Comparison of ENCODE assay signal across 8 cellular contexts in genomic region chr16:14833873-14834248, GRCh38. TPM values are rescaled to one million over a fixed set of nuclear protein-coding genes. Genes with fewer than 3 reads are reported as not detected.
DNase-seq lines count a peak whose midpoint lies in the region; ATAC-seq, FAIRE-seq and TF ChIP-seq lines count a peak whose summit lies in the region.
"Not testable (repeated sequence)": the region's sequence is repeated elsewhere in the genome, so short reads cannot be mapped to it uniquely, and the experiment has no call there.

No MANE protein-coding gene starts in this region.

- not testable (repeated sequence) for DNase-seq in activated B cell treated with CpG ODN at 0.5 μM for 24 hours; endothelial cell of umbilical vein (ENCODE audit: low read depth, low spot score); lower lobe of right lung; suprapubic skin (ENCODE audit: low spot score in 2 of 2)

- H3K36me3 Mint-ChIP-seq in activated B cell treated with CpG ODN at 0.5 μM for 24 hours (ENCODE audit: low read depth): not testable (repeated sequence)

- intact Hi-C loops in activated B cell treated with CpG ODN at 0.5 μM for 24 hours (cut with micrococcal nuclease); endothelial cell of umbilical vein (cut with micrococcal nuclease); lower lobe of right lung (cut with DNase I): not testable (repeated sequence)

- H3K79me2 ChIP-seq in endothelial cell of umbilical vein (ENCODE audit: control insufficient read depth, insufficient read depth, low read length): not testable (repeated sequence)

- not testable (repeated sequence) for H3K9me3 ChIP-seq in endothelial cell of umbilical vein (replicated peaks; ENCODE audit: control insufficient read depth, insufficient read depth, low read length); lower lobe of right lung; suprapubic skin

- POLR2A ChIA-PET in activated B cell treated with CpG ODN at 0.5 μM for 24 hours (lab: Charles Lee); endothelial cell of umbilical vein (lab: Charles Lee): not testable (repeated sequence)

- not testable (repeated sequence) for H3K27me3 ChIP-seq in endothelial cell of umbilical vein (ENCODE audit: control insufficient read depth in 2 of 2, insufficient read depth in 2 of 2, low read length in 2 of 2); lower lobe of right lung (ENCODE audit: low read depth); suprapubic skin

- not testable (repeated sequence) for H3K4me1 Mint-ChIP-seq in activated B cell treated with CpG ODN at 0.5 μM for 24 hours

- not testable (repeated sequence) for H3K9me1 ChIP-seq in endothelial cell of umbilical vein (replicated peaks; ENCODE audit: control insufficient read depth, extremely low read depth, insufficient read depth, low read length)

- TF ChIP-seq POLR2A in endothelial cell of umbilical vein (IDR thresholded peaks at IDR 0.05; ENCODE audit: low read depth, low read length); suprapubic skin (IDR thresholded peaks at IDR 0.05): not testable (repeated sequence)

- not testable (repeated sequence) for TF ChIP-seq CTCF in activated B cell treated with CpG ODN at 0.5 μM for 24 hours (IDR thresholded peaks at IDR 0.05); endothelial cell of umbilical vein (IDR thresholded peaks at IDR 0.05; ENCODE audit: extremely low read depth in 1 of 2, insufficient read depth in 1 of 2, low read depth in 1 of 2, low read length in 2 of 2); lower lobe of right lung (IDR thresholded peaks at IDR 0.05); suprapubic skin (IDR thresholded peaks at IDR 0.05)

- not testable (repeated sequence) for H3K4me1 ChIP-seq in endothelial cell of umbilical vein (ENCODE audit: control insufficient read depth, extremely low read depth, insufficient read depth, low read length); lower lobe of right lung; suprapubic skin

- dilution Hi-C loops in endothelial cell of umbilical vein (cut with MboI; ENCODE audit: extremely low pct_ligation_motif_present, low sequenced_read_pairs): not testable (repeated sequence)

- not testable (repeated sequence) for H3K36me3 ChIP-seq in endothelial cell of umbilical vein (ENCODE audit: control insufficient read depth in 2 of 2, extremely low read depth in 1 of 2, insufficient read depth in 2 of 2, low read length in 2 of 2); lower lobe of right lung; suprapubic skin

- H3K27ac Mint-ChIP-seq in activated B cell treated with CpG ODN at 0.5 μM for 24 hours: not testable (repeated sequence)

- not testable (repeated sequence) for H3K27me3 Mint-ChIP-seq in activated B cell treated with CpG ODN at 0.5 μM for 24 hours

- not testable (repeated sequence) for FAIRE-seq in endothelial cell of umbilical vein (lab: Jason Lieb, UNC)

- peak; percentile 47 for ATAC-seq in GM18511 (IDR thresholded peaks at IDR 0.05; ENCODE audit: unreplicated experiment)
- ATAC-seq in GM21381 (IDR thresholded peaks at IDR 0.05; ENCODE audit: unreplicated experiment): peak; percentile 31
- peak; percentile 19 for ATAC-seq in HG02870 (IDR thresholded peaks at IDR 0.05; ENCODE audit: unreplicated experiment)
- peak; percentile 39 for ATAC-seq in HG03442 (IDR thresholded peaks at IDR 0.05; ENCODE audit: unreplicated experiment)
- ATAC-seq in activated B cell treated with CpG ODN at 0.5 μM for 24 hours (ENCODE audit: low read depth): peak; percentile 30
- ATAC-seq in lower lobe of right lung: peak; percentile 65 to 71

- H3K9ac ChIP-seq in endothelial cell of umbilical vein (replicated peaks; ENCODE audit: extremely low read depth, insufficient read depth, low read length): not testable (repeated sequence)

- not testable (repeated sequence) for H3K4me3 Mint-ChIP-seq in activated B cell treated with CpG ODN at 0.5 μM for 24 hours

- H4K20me1 ChIP-seq in endothelial cell of umbilical vein (replicated peaks; ENCODE audit: control insufficient read depth, extremely low read depth, insufficient read depth, low read length): not testable (repeated sequence)

- not testable (repeated sequence) for H3K4me3 ChIP-seq in endothelial cell of umbilical vein (replicated peaks in 1 of 3; ENCODE audit: insufficient read depth in 1 of 3, low read depth in 1 of 3, low read length in 3 of 3)
- peak overlapping the region; percentile 19 for H3K4me3 ChIP-seq in lower lobe of right lung
- peak overlapping the region; percentile 33 for H3K4me3 ChIP-seq in suprapubic skin

- not testable (repeated sequence) for H3K4me2 ChIP-seq in endothelial cell of umbilical vein (ENCODE audit: insufficient read depth, low read length)

- not testable (repeated sequence) for H3K9me3 Mint-ChIP-seq in activated B cell treated with CpG ODN at 0.5 μM for 24 hours

- BruUV-seq in endothelial cell of umbilical vein (replicated peaks; lab: Mats Ljungman, UMichigan): TSS peak; percentile 59

- H3K27ac ChIP-seq in endothelial cell of umbilical vein (ENCODE audit: insufficient read depth, low read depth, low read length); lower lobe of right lung; suprapubic skin: not testable (repeated sequence)

- not testable (repeated sequence) for TF ChIP-seq EP300 in suprapubic skin (IDR thresholded peaks at IDR 0.05)

- H2AFZ ChIP-seq in endothelial cell of umbilical vein (ENCODE audit: low read depth, low read length): not testable (repeated sequence)

- CTCF ChIA-PET in activated B cell treated with CpG ODN at 0.5 μM for 24 hours (lab: Charles Lee); endothelial cell of umbilical vein (lab: Charles Lee): not testable (repeated sequence)

- no CpG with 5 or more reads among the region's 39 CpGs for WGBS in suprapubic skin

RNA-seq across cellular contexts. Expression of gene NOMO1, which starts 0.3 kb away (rescaled TPM):
- total RNA-seq in activated B cell treated with CpG ODN at 0.5 μM for 24 hours (33.1 and 38.5 TPM in 2 replicates), endothelial cell of umbilical vein (137 and 148 TPM in 2 replicates), lower lobe of right lung (57.7 TPM), suprapubic skin (10 to 100 TPM; 34.6 to 56.5 (median 46.7) TPM)
- 138 and 140 TPM in 2 replicates for polyA plus RNA-seq in endothelial cell of umbilical vein
- polyA plus RNA-seq in endothelial cell of umbilical vein (2011; cell fraction: cytosol; rRNA removed): 101 and 124 TPM in 2 replicates
- polyA plus RNA-seq in endothelial cell of umbilical vein (2011; cell fraction: nucleus; rRNA removed): 144 and 148 TPM in 2 replicates
- 144 and 148 TPM in 2 replicates for polyA plus RNA-seq in endothelial cell of umbilical vein (2012)
- polyA minus RNA-seq in endothelial cell of umbilical vein: 132 and 168 TPM in 2 replicates
- polyA minus RNA-seq in endothelial cell of umbilical vein (2011; cell fraction: cytosol; rRNA and poly(A)+ RNA removed): 73.9 TPM
- polyA minus RNA-seq in endothelial cell of umbilical vein (2011; cell fraction: nucleus; rRNA and poly(A)+ RNA removed): 56.0 and 85.0 TPM in 2 replicates
